Comparison of ENCODE assay signal across 17 cellular contexts in the genomic region with DNA sequence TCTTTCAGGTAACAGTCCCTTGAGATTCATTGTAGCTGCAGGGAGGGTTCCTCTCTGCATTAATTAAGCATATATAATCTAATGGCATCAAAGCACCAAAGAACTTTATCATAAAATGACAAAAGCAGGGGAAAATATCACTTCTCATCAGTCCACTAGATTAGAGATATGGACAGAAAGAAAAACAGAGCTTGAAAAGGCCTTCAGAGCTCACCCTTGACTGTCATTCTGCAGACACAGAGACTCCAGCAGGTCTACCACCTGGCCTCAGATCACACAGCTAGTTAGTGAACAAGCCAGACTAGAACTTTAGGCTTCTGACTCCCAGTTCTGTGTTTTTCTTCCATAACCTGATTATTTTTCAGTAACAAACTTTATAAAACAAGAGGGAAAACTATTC.
"Had no signal": no experiment of that assay in that cellular context is flagged by ENCODE, and none has a peak within 500 bp of the region (broad histone marks: within the 10 kb centered on the region; RNA-seq: fewer than 3 reads in every experiment).

No MANE protein-coding gene starts in this region.

- ATAC-seq: activated CD8-positive, alpha-beta T cell treated with anti-CD3 and anti-CD28 coated beads, Interleukin-2, amount 10 ng/mL, durations not matched to agents 7 days and 5 days; activated naive CD4-positive, alpha-beta T cell treated with anti-CD3 and anti-CD28 coated beads, Interleukin-2, amount 50 U/mL, for 72 hours; left lung; right cardiac atrium had no signal

- H3K4me3 ChIP-seq: left lung, thoracic aorta, vagina had no signal

- H3K4me1 ChIP-seq: left lung, parathyroid adenoma, vagina had no signal

- H3K9ac ChIP-seq: parathyroid adenoma had no signal

- H2AFZ ChIP-seq: parathyroid adenoma had no signal

- H3K9me3 ChIP-seq: left lung, thoracic aorta, vagina had no signal

- H3K27me3 ChIP-seq: brain microvascular endothelial cell, left lung, vagina had no signal

- H3K36me3 ChIP-seq: brain microvascular endothelial cell, left lung, thoracic aorta, vagina had no signal

- H3K79me2 ChIP-seq: parathyroid adenoma had no signal

- H3K27ac Mint-ChIP-seq: activated CD8-positive, alpha-beta T cell treated with anti-CD3 and anti-CD28 coated beads, Interleukin-2, amount 10 ng/mL, durations not matched to agents 7 days and 5 days; activated naive CD4-positive, alpha-beta T cell treated with anti-CD3 and anti-CD28 coated beads, Interleukin-2, amount 50 U/mL, for 72 hours; type B pancreatic cell had no signal

- H3K27me3 Mint-ChIP-seq: type B pancreatic cell had no signal

- H3K9me3 Mint-ChIP-seq: nephron, type B pancreatic cell had no signal

- H3K4me3 Mint-ChIP-seq: activated CD8-positive, alpha-beta T cell treated with anti-CD3 and anti-CD28 coated beads, Interleukin-2, amount 10 ng/mL, durations not matched to agents 7 days and 5 days; nephron; type B pancreatic cell had no signal

- H3K27ac ChIP-seq: brain microvascular endothelial cell, left lung, parathyroid adenoma, thoracic aorta, vagina had no signal

- H3K36me3 Mint-ChIP-seq: activated naive CD4-positive, alpha-beta T cell treated with anti-CD3 and anti-CD28 coated beads, Interleukin-2, amount 50 U/mL, for 72 hours; type B pancreatic cell had no signal

- DNase-seq: activated CD4-positive, alpha-beta T cell treated with anti-CD3 and anti-CD28 coated beads, Interleukin-2, amount 50 U/mL, for 1 hour; activated CD4-positive, CD25-positive, alpha-beta regulatory T cell treated with anti-CD3 and anti-CD28 coated beads, Interleukin-2, amount 50 U/mL, for 72 hours; activated CD8-positive, alpha-beta T cell treated with anti-CD3 and anti-CD28 coated beads, Interleukin-2, amount 10 ng/mL, durations not matched to agents 7 days and 5 days; aorta; brain microvascular endothelial cell; cortex of kidney; foreskin fibroblast; left lung; right cardiac atrium; stimulated activated CD4-positive, alpha-beta T cell treated with anti-CD3 and anti-CD28 coated beads, Interleukin-4, amount 100 ng/mL, for 24 hours; stimulated activated naive CD4-positive, alpha-beta T cell treated with Interleukin-2 at 50 U/mL for 16 hours had no signal
